Comparison of ENCODE assay signal across 1 cellular context in the genomic region with DNA sequence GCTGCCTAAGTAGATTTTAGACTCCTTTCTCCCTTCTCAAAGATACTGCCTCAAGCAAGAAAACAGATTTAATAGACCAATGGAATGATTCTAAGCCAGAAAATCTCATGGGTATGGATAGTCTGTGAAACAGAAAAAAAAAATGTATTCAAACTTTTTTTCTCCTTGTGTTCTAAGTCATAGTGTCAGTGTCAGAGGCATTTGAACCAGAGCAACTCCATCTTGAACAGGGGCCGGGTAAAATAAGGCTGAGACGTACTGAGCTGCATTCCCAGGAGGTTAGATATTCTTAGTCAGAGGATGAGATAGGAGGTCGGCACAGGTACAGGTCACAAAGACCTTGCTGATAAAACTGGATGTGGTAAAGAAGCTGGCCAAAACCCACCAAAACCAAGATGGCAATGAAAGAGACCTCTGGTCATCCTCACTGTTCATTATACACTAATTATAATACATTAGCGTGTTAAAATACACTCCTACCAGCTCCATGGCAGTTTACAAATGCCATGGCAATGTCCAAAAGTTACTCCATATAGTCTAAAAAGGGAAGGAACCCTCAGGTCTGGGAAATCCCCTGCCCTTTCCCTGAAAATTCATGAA.
A peak's percentile ranks its signal among the peaks of the same experiment; 100 is the strongest.
TF ChIP-seq lines count a peak whose summit lies in the region.

No MANE protein-coding gene starts in this region.

TF ChIP-seq in K562, 482 proteins besides CTCF, POLR2A, EP300 and RAD21 (continued from another document and continues in another):
- TF ChIP-seq, protein P1, sequence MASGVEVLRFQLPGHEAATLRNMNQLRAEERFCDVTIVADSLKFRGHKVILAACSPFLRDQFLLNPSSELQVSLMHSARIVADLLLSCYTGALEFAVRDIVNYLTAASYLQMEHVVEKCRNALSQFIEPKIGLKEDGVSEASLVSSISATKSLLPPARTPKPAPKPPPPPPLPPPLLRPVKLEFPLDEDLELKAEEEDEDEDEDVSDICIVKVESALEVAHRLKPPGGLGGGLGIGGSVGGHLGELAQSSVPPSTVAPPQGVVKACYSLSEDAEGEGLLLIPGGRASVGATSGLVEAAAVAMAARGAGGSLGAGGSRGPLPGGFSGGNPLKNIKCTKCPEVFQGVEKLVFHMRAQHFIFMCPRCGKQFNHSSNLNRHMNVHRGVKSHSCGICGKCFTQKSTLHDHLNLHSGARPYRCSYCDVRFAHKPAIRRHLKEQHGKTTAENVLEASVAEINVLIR (CRISPR knock-in tag; IDR thresholded peaks at IDR 0.05), result peak; percentile 75
- no peak for TF ChIP-seq NR2C1 (IDR thresholded peaks at IDR 0.05)
- TF ChIP-seq NR2C1 (tag; IDR thresholded peaks at IDR 0.05), result peak; percentile 89
- peak; percentile 82 for TF ChIP-seq PPARD (CRISPR knock-in tag; IDR thresholded peaks at IDR 0.05)
- TF ChIP-seq CCAR2 (IDR thresholded peaks at IDR 0.05; ENCODE audit: low read depth, low read length), result no peak
- TF ChIP-seq CHD4 (IDR thresholded peaks at IDR 0.05; ENCODE audit: insufficient read depth, insufficient replicate concordance, low read depth, low read length, poor library complexity, severe bottlenecking), result no peak
- peak; percentile 91 for TF ChIP-seq SMAD3 (CRISPR knock-in tag; conservative IDR thresholded peaks at IDR 0.05)
- no peak for TF ChIP-seq XRCC5 (IDR thresholded peaks at IDR 0.05; ENCODE audit: low read depth, low read length)
- peak; percentile 98 for TF ChIP-seq ERF (CRISPR knock-in tag; IDR thresholded peaks at IDR 0.05)
- no peak for TF ChIP-seq FOXM1 (IDR thresholded peaks at IDR 0.05; ENCODE audit: low read depth)
- no peak for TF ChIP-seq FOXM1 (CRISPR knock-in tag; IDR thresholded peaks at IDR 0.05; ENCODE audit: low read depth)
- no peak for TF ChIP-seq ZNF785 (CRISPR knock-in tag; IDR thresholded peaks at IDR 0.05)
- TF ChIP-seq NEUROD1 (IDR thresholded peaks at IDR 0.05; ENCODE audit: borderline replicate concordance, low read depth, low read length, partially characterized antibody), result no peak
- TF ChIP-seq PHF21A (IDR thresholded peaks at IDR 0.05; ENCODE audit: borderline replicate concordance, low read depth), result no peak
- no peak for TF ChIP-seq NFATC3 (IDR thresholded peaks at IDR 0.05)
- peak; percentile 74; the same call in 1 of the 2 replicates for TF ChIP-seq CUX1 (CRISPR knock-in tag; IDR thresholded peaks at IDR 0.05)
- TF ChIP-seq MECOM (CRISPR knock-in tag; IDR thresholded peaks at IDR 0.05), result peak; percentile 95
- 0 out of 4 replicates have a peak, but pooled peaks of 1 of the 2 experiments have one; percentile 35 for TF ChIP-seq FOXA3 (CRISPR knock-in tag; conservative IDR thresholded peaks at IDR 0.05 in 1 of 2, IDR thresholded peaks at IDR 0.05 in 1 of 2)
- TF ChIP-seq CBX3 (IDR thresholded peaks at IDR 0.05; ENCODE audit: borderline replicate concordance in 1 of 2, low read length in 2 of 2), result no peak
- TF ChIP-seq, protein P2, sequence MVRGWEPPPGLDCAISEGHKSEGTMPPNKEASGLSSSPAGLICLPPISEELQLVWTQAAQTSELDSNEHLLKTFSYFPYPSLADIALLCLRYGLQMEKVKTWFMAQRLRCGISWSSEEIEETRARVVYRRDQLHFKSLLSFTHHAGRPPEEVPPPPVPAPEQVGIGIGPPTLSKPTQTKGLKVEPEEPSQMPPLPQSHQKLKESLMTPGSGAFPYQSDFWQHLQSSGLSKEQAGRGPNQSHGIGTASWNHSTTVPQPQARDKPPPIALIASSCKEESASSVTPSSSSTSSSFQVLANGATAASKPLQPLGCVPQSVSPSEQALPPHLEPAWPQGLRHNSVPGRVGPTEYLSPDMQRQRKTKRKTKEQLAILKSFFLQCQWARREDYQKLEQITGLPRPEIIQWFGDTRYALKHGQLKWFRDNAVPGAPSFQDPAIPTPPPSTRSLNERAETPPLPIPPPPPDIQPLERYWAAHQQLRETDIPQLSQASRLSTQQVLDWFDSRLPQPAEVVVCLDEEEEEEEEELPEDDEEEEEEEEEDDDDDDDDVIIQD (CRISPR knock-in tag; IDR thresholded peaks at IDR 0.05), result peak; percentile 78
- TF ChIP-seq KDM1A (IDR thresholded peaks at IDR 0.05), result 0 out of 4 replicates have a peak, but pooled peaks of 1 of the 2 experiments have one; percentile 17
- TF ChIP-seq ATF1 (CRISPR knock-in tag; IDR thresholded peaks at IDR 0.05), result no peak
- TF ChIP-seq ATF1 (tag; IDR thresholded peaks at IDR 0.05), result peak; percentile 42; the same call in 1 of the 2 replicates
- TF ChIP-seq BHLHE40 (IDR thresholded peaks at IDR 0.05; ENCODE audit: low read length), result no peak
- TF ChIP-seq, protein P3, sequence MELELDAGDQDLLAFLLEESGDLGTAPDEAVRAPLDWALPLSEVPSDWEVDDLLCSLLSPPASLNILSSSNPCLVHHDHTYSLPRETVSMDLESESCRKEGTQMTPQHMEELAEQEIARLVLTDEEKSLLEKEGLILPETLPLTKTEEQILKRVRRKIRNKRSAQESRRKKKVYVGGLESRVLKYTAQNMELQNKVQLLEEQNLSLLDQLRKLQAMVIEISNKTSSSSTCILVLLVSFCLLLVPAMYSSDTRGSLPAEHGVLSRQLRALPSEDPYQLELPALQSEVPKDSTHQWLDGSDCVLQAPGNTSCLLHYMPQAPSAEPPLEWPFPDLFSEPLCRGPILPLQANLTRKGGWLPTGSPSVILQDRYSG (tag; conservative IDR thresholded peaks at IDR 0.05; ENCODE audit: low read depth), result peak; percentile 95
- peak; percentile 97 for TF ChIP-seq ZNF395 (CRISPR knock-in tag; IDR thresholded peaks at IDR 0.05)
- TF ChIP-seq CREB5 (CRISPR knock-in tag; IDR thresholded peaks at IDR 0.05), result peak; percentile 94
- TF ChIP-seq MCM5 (IDR thresholded peaks at IDR 0.05; ENCODE audit: low read depth), result no peak
- TF ChIP-seq POU5F1 (IDR thresholded peaks at IDR 0.05; ENCODE audit: borderline replicate concordance, low read depth, low read length, partially characterized antibody), result no peak
- TF ChIP-seq ZNF134 (CRISPR knock-in tag; conservative IDR thresholded peaks at IDR 0.05), result no peak
- TF ChIP-seq, protein P4, sequence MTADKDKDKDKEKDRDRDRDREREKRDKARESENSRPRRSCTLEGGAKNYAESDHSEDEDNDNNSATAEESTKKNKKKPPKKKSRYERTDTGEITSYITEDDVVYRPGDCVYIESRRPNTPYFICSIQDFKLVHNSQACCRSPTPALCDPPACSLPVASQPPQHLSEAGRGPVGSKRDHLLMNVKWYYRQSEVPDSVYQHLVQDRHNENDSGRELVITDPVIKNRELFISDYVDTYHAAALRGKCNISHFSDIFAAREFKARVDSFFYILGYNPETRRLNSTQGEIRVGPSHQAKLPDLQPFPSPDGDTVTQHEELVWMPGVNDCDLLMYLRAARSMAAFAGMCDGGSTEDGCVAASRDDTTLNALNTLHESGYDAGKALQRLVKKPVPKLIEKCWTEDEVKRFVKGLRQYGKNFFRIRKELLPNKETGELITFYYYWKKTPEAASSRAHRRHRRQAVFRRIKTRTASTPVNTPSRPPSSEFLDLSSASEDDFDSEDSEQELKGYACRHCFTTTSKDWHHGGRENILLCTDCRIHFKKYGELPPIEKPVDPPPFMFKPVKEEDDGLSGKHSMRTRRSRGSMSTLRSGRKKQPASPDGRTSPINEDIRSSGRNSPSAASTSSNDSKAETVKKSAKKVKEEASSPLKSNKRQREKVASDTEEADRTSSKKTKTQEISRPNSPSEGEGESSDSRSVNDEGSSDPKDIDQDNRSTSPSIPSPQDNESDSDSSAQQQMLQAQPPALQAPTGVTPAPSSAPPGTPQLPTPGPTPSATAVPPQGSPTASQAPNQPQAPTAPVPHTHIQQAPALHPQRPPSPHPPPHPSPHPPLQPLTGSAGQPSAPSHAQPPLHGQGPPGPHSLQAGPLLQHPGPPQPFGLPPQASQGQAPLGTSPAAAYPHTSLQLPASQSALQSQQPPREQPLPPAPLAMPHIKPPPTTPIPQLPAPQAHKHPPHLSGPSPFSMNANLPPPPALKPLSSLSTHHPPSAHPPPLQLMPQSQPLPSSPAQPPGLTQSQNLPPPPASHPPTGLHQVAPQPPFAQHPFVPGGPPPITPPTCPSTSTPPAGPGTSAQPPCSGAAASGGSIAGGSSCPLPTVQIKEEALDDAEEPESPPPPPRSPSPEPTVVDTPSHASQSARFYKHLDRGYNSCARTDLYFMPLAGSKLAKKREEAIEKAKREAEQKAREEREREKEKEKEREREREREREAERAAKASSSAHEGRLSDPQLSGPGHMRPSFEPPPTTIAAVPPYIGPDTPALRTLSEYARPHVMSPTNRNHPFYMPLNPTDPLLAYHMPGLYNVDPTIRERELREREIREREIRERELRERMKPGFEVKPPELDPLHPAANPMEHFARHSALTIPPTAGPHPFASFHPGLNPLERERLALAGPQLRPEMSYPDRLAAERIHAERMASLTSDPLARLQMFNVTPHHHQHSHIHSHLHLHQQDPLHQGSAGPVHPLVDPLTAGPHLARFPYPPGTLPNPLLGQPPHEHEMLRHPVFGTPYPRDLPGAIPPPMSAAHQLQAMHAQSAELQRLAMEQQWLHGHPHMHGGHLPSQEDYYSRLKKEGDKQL (CRISPR knock-in tag; IDR thresholded peaks at IDR 0.05; ENCODE audit: borderline replicate concordance), result no peak
- peak; percentile 91 for TF ChIP-seq DDX20 (tag; IDR thresholded peaks at IDR 0.05; ENCODE audit: low read depth)
- TF ChIP-seq BACH1 (tag; IDR thresholded peaks at IDR 0.05), result peak; percentile 95
- TF ChIP-seq TEAD4 (IDR thresholded peaks at IDR 0.05; ENCODE audit: low read length), result no peak
- no peak for TF ChIP-seq TEAD4 (CRISPR knock-in tag; IDR thresholded peaks at IDR 0.05; ENCODE audit: borderline replicate concordance)
